8 cellular contexts compared by ENCODE assay signal in the genomic region with DNA sequence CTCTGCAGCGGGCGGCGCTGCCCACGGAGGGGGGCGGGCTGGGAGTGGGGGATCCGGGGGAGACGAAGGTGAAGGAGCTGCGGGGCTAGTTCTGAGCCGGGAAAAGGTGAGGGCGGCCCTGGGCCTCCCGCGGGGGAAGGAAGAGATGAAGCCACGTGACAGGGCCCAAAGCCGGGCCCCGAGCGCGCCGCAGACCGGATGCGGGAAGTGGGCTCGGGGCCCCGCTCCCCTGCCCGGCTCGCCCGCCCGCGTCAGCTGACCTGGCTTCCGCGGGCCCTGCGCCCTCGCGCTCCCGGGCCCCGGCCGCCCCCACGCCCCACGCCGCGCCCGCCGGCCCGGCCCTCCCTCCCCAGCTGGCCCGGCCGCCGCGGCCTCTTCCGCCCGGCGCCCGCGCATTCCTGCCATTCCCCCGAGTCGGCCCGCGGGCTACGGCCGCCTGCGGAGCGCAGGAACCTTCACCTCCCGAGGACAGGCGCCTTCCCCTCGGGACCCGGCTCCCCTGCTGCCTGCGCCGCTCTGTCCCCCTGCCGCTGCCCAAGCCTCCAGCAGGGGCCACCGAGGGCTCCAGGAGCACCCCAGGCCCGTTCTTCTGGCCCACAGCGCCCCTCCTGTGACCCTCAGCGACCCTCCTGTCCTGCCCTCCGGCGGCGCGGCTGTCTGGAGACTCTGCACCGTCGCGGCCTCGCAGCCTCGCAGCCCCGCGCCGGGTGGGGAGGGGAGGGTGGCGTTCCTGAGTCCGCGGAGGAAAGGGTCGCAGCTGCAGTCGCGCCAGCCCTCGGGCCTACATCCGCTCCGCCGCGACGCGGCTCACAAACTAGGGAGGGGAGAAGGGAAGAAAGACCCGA. TPM values are rescaled to one million over a fixed set of nuclear protein-coding genes. Genes with fewer than 3 reads are reported as not detected.
DNase-seq lines count a peak whose midpoint lies in the region; ATAC-seq and TF ChIP-seq lines count a peak whose summit lies in the region.

No MANE protein-coding gene starts in this region.

- H3K9me3 Mint-ChIP-seq in neural crest cell: no peaks in the 10 kb centered on the region

- peak overlapping the region; percentile 57 to 90 (median 77) for H3K9ac ChIP-seq in subcutaneous abdominal adipose tissue (ENCODE audit: low read length in 5 of 5)

- H3K4me1 ChIP-seq in foreskin keratinocyte (no peaks in the 10 kb centered on the region), subcutaneous abdominal adipose tissue (ENCODE audit: control insufficient read depth in 5 of 5, insufficient read depth in 5 of 5, low read length in 5 of 5) (peaks cover 26 to 63% (median 51%) of the 10 kb centered on the region in 5 donors)

- H3K27me3 ChIP-seq in foreskin keratinocyte (no peaks in the 10 kb centered on the region), subcutaneous abdominal adipose tissue (ENCODE audit: control insufficient read depth in 5 of 5, insufficient read depth in 4 of 5, low read length in 5 of 5) (no peaks in the 10 kb centered on the region)

- H3K27ac ChIP-seq in foreskin keratinocyte: peak overlapping the region; percentile 83
- peak overlapping the region; percentile 100 for H3K27ac ChIP-seq in subcutaneous abdominal adipose tissue (ENCODE audit: low read depth, low read length)

- no peaks in the 10 kb centered on the region for H3K36me3 ChIP-seq in subcutaneous abdominal adipose tissue (ENCODE audit: control insufficient read depth in 5 of 5, insufficient read depth in 5 of 5, low read length in 5 of 5)

- H3K4me3 ChIP-seq in AG10803 (ENCODE audit: low read length) (peak overlapping the region; percentile 60), subcutaneous abdominal adipose tissue (ENCODE audit: low read depth in 1 of 5, low read length in 5 of 5) (peak overlapping the region; percentile 60 to 82 (median 74))

- peak; percentile 75 for DNase-seq in AG10803 (ENCODE audit: low read depth)
- peak; percentile 86 for DNase-seq in RKO (ENCODE audit: low spot score)
- DNase-seq in activated gamma-delta T cell (lab: John Stamatoyannopoulos, UW): peak; percentile 76
- DNase-seq in foreskin keratinocyte: peak in 1 of 2 donors; percentile 32
- DNase-seq in neural crest cell (ENCODE audit: low read depth, low spot score): peak; percentile 56

- H3K9me3 ChIP-seq in subcutaneous abdominal adipose tissue (ENCODE audit: control insufficient read depth in 5 of 5, low read length in 5 of 5): no peaks in the 10 kb centered on the region

- peak overlapping the region; percentile 85 for H3K4me3 Mint-ChIP-seq in neural crest cell

- no peak overlapping the region for H3K27ac Mint-ChIP-seq in neural crest cell (ENCODE audit: unreplicated experiment)

- no peaks in the 10 kb centered on the region for H3K36me3 Mint-ChIP-seq in neural crest cell (ENCODE audit: low read depth)

- peak; percentile 73 for ATAC-seq in GM18909 (IDR thresholded peaks at IDR 0.05; ENCODE audit: poor library complexity, unreplicated experiment)
- peak; percentile 60 for ATAC-seq in HG03159 (IDR thresholded peaks at IDR 0.05; ENCODE audit: unreplicated experiment)
- peak; percentile 63 for ATAC-seq in foreskin keratinocyte

- H3K27me3 Mint-ChIP-seq in neural crest cell (ENCODE audit: low read depth): no peaks in the 10 kb centered on the region

- no peak; the same call in 1 of the 2 replicates for TF ChIP-seq CTCF in AG10803 (conservative IDR thresholded peaks at IDR 0.05; ENCODE audit: low read length)
- peak; percentile 35 for TF ChIP-seq CTCF in foreskin keratinocyte (conservative IDR thresholded peaks at IDR 0.05)
- TF ChIP-seq CTCF in neural crest cell (conservative IDR thresholded peaks at IDR 0.05): peak; percentile 61

- peaks cover 16% of the 10 kb centered on the region for H3K4me1 Mint-ChIP-seq in neural crest cell

RNA-seq across cellular contexts. Expression of a gene that starts 20.4 kb away (rescaled TPM):
- total RNA-seq in foreskin keratinocyte: 0.17 and 0.32 TPM in 2 replicates
- polyA plus RNA-seq in foreskin keratinocyte: 0.19 and 0.30 TPM in 2 replicates
- total RNA-seq in neural crest cell: 0.42 TPM in 1 of 2 replicates, not detected in the other
